ENCODE assay signal across 2 cellular contexts in the genomic region with DNA sequence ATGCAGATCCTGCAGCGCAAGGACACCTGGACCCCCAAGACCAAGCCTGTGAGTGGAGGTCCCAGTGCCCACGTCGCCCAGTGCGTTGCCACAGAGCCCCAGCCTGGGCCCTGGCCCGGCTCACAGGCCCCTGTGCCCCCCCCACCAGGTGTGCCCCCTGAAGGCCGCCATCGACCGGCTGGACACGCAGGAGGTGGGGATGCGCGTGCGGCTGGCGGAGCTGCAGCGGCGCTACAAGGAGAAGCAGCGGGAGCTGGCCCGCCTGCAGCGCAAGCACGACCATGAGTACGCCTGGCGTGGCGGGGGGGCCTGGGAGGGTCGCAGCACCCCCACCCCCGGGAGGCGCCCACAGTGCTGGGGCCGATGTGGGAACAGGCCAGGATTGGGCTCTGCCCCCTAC.
TF ChIP-seq lines count a peak whose summit lies in the region.

No MANE protein-coding gene starts in this region.

TF ChIP-seq in HepG2, 621 proteins besides CTCF, POLR2A, EP300 and RAD21:
- TF ChIP-seq, protein P1, sequence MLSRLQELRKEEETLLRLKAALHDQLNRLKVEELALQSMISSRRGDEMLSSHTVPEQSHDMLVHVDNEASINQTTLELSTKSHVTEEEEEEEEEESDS (CRISPR knock-in tag; IDR thresholded peaks at IDR 0.05; ENCODE audit: borderline replicate concordance), result no peak
- TF ChIP-seq AGO2 (optimal IDR thresholded peaks at IDR 0.05; ENCODE audit: low read depth, low read length), result peak; percentile 65

TF ChIP-seq in K562, 482 proteins besides CTCF, POLR2A, EP300 and RAD21:
- no peak for TF ChIP-seq CREM (IDR thresholded peaks at IDR 0.05; ENCODE audit: low read depth)
- TF ChIP-seq, protein P2, sequence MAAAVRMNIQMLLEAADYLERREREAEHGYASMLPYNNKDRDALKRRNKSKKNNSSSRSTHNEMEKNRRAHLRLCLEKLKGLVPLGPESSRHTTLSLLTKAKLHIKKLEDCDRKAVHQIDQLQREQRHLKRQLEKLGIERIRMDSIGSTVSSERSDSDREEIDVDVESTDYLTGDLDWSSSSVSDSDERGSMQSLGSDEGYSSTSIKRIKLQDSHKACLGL (CRISPR knock-in tag; IDR thresholded peaks at IDR 0.05; ENCODE audit: borderline replicate concordance, poor library complexity, severe bottlenecking), result no peak
- TF ChIP-seq, protein P3, sequence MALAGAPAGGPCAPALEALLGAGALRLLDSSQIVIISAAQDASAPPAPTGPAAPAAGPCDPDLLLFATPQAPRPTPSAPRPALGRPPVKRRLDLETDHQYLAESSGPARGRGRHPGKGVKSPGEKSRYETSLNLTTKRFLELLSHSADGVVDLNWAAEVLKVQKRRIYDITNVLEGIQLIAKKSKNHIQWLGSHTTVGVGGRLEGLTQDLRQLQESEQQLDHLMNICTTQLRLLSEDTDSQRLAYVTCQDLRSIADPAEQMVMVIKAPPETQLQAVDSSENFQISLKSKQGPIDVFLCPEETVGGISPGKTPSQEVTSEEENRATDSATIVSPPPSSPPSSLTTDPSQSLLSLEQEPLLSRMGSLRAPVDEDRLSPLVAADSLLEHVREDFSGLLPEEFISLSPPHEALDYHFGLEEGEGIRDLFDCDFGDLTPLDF (CRISPR knock-in tag; IDR thresholded peaks at IDR 0.05), result no peak
- TF ChIP-seq, protein P4, sequence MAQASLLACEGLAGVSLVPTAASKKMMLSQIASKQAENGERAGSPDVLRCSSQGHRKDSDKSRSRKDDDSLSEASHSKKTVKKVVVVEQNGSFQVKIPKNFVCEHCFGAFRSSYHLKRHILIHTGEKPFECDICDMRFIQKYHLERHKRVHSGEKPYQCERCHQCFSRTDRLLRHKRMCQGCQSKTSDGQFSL (CRISPR knock-in tag; IDR thresholded peaks at IDR 0.05), result peak; percentile 48; the same call in 1 of the 2 replicates
- TF ChIP-seq, protein P4 (tag; IDR thresholded peaks at IDR 0.05), result no peak
- TF ChIP-seq, protein P5, sequence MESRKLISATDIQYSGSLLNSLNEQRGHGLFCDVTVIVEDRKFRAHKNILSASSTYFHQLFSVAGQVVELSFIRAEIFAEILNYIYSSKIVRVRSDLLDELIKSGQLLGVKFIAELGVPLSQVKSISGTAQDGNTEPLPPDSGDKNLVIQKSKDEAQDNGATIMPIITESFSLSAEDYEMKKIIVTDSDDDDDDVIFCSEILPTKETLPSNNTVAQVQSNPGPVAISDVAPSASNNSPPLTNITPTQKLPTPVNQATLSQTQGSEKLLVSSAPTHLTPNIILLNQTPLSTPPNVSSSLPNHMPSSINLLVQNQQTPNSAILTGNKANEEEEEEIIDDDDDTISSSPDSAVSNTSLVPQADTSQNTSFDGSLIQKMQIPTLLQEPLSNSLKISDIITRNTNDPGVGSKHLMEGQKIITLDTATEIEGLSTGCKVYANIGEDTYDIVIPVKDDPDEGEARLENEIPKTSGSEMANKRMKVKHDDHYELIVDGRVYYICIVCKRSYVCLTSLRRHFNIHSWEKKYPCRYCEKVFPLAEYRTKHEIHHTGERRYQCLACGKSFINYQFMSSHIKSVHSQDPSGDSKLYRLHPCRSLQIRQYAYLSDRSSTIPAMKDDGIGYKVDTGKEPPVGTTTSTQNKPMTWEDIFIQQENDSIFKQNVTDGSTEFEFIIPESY (CRISPR knock-in tag; IDR thresholded peaks at IDR 0.05), result peak; percentile 91
- TF ChIP-seq FOXP1 (CRISPR knock-in tag; IDR thresholded peaks at IDR 0.05), result no peak
